ENCODE assay signal across 32 cellular contexts in the genomic region with DNA sequence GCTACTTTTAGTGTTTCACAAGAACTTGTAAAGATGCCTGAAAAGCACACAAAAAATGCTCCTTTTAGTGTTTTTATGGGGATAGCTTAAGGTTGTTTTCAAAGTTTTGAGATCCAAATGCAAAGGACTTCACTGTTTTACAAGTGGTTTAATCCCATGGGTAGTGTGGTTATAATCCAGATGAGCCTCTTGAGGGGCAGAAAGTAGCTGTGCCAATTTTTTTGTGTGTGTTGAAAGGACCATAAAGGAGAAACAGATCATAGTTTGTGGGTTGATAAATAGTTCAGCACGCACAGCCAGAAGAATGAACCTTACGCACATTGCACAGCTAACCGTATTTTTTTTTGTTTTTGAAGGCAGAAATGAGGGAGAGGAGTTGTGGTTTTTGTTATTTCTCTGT.
A peak's percentile ranks its signal among the peaks of the same experiment; 100 is the strongest.
DNase-seq lines count a peak whose midpoint lies in the region; ATAC-seq, FAIRE-seq and TF ChIP-seq lines count a peak whose summit lies in the region.
"Had no signal": no experiment of that assay in that cellular context is flagged by ENCODE, and none has a peak within 500 bp of the region (broad histone marks: within the 10 kb centered on the region; RNA-seq: fewer than 3 reads in every experiment).

No MANE protein-coding gene starts in this region.

- H3K27ac Mint-ChIP-seq in astrocyte (ENCODE audit: unreplicated experiment) (no peak overlapping the region), endodermal cell (no peak overlapping the region)
- H3K27ac Mint-ChIP-seq: activated CD4-positive, alpha-beta memory T cell treated with anti-CD3 and anti-CD28 coated beads, Interleukin-2, amount 10 ng/mL, durations not matched to agents 7 days and 5 days; activated naive CD4-positive, alpha-beta T cell treated with anti-CD3 and anti-CD28 coated beads, Interleukin-2, amount 10 ng/mL, durations not matched to agents 7 days and 5 days; naive B cell; T-helper 1 cell treated with Interleukin-12 subunit alpha and Interleukin-12 subunit beta and Interleukin-4 antibody, amounts not matched to agents 30 μg/mL and 1 μg/mL, for 36 hours had no signal

- no peaks in the 10 kb centered on the region for H3K9me2 ChIP-seq in hepatocyte (replicated peaks; ENCODE audit: insufficient read depth)
- H3K9me2 ChIP-seq: SK-N-SH had no signal

- no peaks in the 10 kb centered on the region for H3K36me3 ChIP-seq in ACC112 (ENCODE audit: insufficient read depth, low read length)
- H3K36me3 ChIP-seq in astrocyte (ENCODE audit: insufficient read depth, low read length) = no peaks in the 10 kb centered on the region
- no peaks in the 10 kb centered on the region for H3K36me3 ChIP-seq in hepatocyte (replicated peaks; ENCODE audit: insufficient read depth, low read depth)
- H3K36me3 ChIP-seq in endodermal cell (ENCODE audit: control insufficient read depth, insufficient read depth, low read length) = no peaks in the 10 kb centered on the region
- H3K36me3 ChIP-seq: left ventricle myocardium inferior, stomach, tibial artery had no signal

- DNase-seq in GM04504 (ENCODE audit: low read depth) (peak; percentile 97), astrocyte (ENCODE audit: low read depth) (peak; percentile 12), hepatocyte (ENCODE audit: low spot score) (peak; percentile 19), NCI-H146 treated with DMSO at 0.1 percent for 48 hours (lab: John Stamatoyannopoulos, UW; ENCODE audit: unreplicated experiment) (no peak), endodermal cell (no peak)
- DNase-seq: 8988T; activated CD4-positive, alpha-beta memory T cell treated with anti-CD3 and anti-CD28 coated beads, Interleukin-2, amount 10 ng/mL, durations not matched to agents 7 days and 5 days; activated CD8-positive, alpha-beta memory T cell treated with anti-CD3 and anti-CD28 coated beads, Interleukin-2, amount 50 U/mL, for 48 hours; activated naive CD4-positive, alpha-beta T cell treated with anti-CD3 and anti-CD28 coated beads, Interleukin-2, amount 10 ng/mL, durations not matched to agents 7 days and 5 days; amygdala; Calu3; effector CD4-positive, alpha-beta T cell; islet precursor cell; left ventricle myocardium inferior; naive B cell; NCI-H446; NCI-H82; nucleus accumbens; SK-N-SH; stimulated activated CD4-positive, alpha-beta T cell treated with anti-CD3 and anti-CD28 coated beads, Interleukin-1b, Interleukin-23, amount 100 ng/mL, for 48 hours; stomach; tibial artery had no signal

- peaks cover 13% of the 10 kb centered on the region for H3K4me1 ChIP-seq in ACC112 (ENCODE audit: control insufficient read depth, insufficient read depth, low read length, unreplicated experiment)
- no peaks in the 10 kb centered on the region for H3K4me1 ChIP-seq in astrocyte (ENCODE audit: insufficient read depth, low read length)
- H3K4me1 ChIP-seq in hepatocyte (ENCODE audit: insufficient read depth) = no peaks in the 10 kb centered on the region
- no peaks in the 10 kb centered on the region for H3K4me1 ChIP-seq in endodermal cell (ENCODE audit: control insufficient read depth, insufficient read depth, low read length)
- H3K4me1 ChIP-seq: left ventricle myocardium inferior, stomach, tibial artery had no signal

- H3K9me3 Mint-ChIP-seq in astrocyte (ENCODE audit: unreplicated experiment) (peaks cover 2% of the 10 kb centered on the region), endodermal cell (peaks cover 12% of the 10 kb centered on the region)
- H3K9me3 Mint-ChIP-seq: activated naive CD4-positive, alpha-beta T cell treated with anti-CD3 and anti-CD28 coated beads, Interleukin-2, amount 10 ng/mL, durations not matched to agents 7 days and 5 days had no signal

- H3K36me3 Mint-ChIP-seq in astrocyte (ENCODE audit: low read depth, unreplicated experiment) (no peaks in the 10 kb centered on the region), endodermal cell (ENCODE audit: low read depth) (no peaks in the 10 kb centered on the region)
- H3K36me3 Mint-ChIP-seq: activated naive CD4-positive, alpha-beta T cell treated with anti-CD3 and anti-CD28 coated beads, Interleukin-2, amount 10 ng/mL, durations not matched to agents 7 days and 5 days; naive B cell had no signal

- H3K27ac ChIP-seq in ACC112 (ENCODE audit: low read depth, low read length) (peak overlapping the region; percentile 44), astrocyte (ENCODE audit: low read depth, low read length) (no peak overlapping the region), hepatocyte (peak overlapping the region; percentile 11), endodermal cell (ENCODE audit: low read depth, low read length) (no peak overlapping the region)
- H3K27ac ChIP-seq: C4-2B, left ventricle myocardium inferior, stomach, tibial artery had no signal

- H3K4me3 Mint-ChIP-seq in astrocyte (ENCODE audit: unreplicated experiment) (no peak overlapping the region), endodermal cell (no peak overlapping the region)
- H3K4me3 Mint-ChIP-seq: activated CD4-positive, alpha-beta memory T cell treated with anti-CD3 and anti-CD28 coated beads, Interleukin-2, amount 10 ng/mL, durations not matched to agents 7 days and 5 days; activated naive CD4-positive, alpha-beta T cell treated with anti-CD3 and anti-CD28 coated beads, Interleukin-2, amount 10 ng/mL, durations not matched to agents 7 days and 5 days; naive B cell; T-helper 1 cell treated with Interleukin-12 subunit alpha and Interleukin-12 subunit beta and Interleukin-4 antibody, amounts not matched to agents 30 μg/mL and 1 μg/mL, for 36 hours had no signal

- 48% methylated on average over 3 of the region's 3 CpGs for WGBS in hepatocyte (ENCODE audit: low lambda C conversion rate, missing lambda C conversion rate)
- 90 to 96% methylated on average over 3 of the region's 3 CpGs for WGBS in endodermal cell (ENCODE audit: insufficient coverage in 1 of 2, insufficient read length in 1 of 2), 2 experiments

- H3K27me3 Mint-ChIP-seq in astrocyte (ENCODE audit: low read depth, unreplicated experiment) = no peaks in the 10 kb centered on the region
- no peaks in the 10 kb centered on the region for H3K27me3 Mint-ChIP-seq in endodermal cell (ENCODE audit: insufficient read depth)
- H3K27me3 Mint-ChIP-seq: activated CD4-positive, alpha-beta memory T cell treated with anti-CD3 and anti-CD28 coated beads, Interleukin-2, amount 10 ng/mL, durations not matched to agents 7 days and 5 days; activated naive CD4-positive, alpha-beta T cell treated with anti-CD3 and anti-CD28 coated beads, Interleukin-2, amount 10 ng/mL, durations not matched to agents 7 days and 5 days; naive B cell had no signal

- H3K4me2 ChIP-seq in astrocyte (ENCODE audit: low read length) (no peak overlapping the region), hepatocyte (peak overlapping the region; percentile 28)
- H3K4me2 ChIP-seq: SK-N-SH had no signal

- H3K4me3 ChIP-seq in ACC112 (ENCODE audit: low read depth, low read length) = peak overlapping the region; percentile 33; the same call in 1 of the 2 replicates
- H3K4me3 ChIP-seq in astrocyte (ENCODE audit: insufficient read depth, low read depth, low read length) = no peak overlapping the region
- H3K4me3 ChIP-seq in hepatocyte = no peak overlapping the region
- H3K4me3 ChIP-seq in endodermal cell (ENCODE audit: low read length) = no peak overlapping the region
- H3K4me3 ChIP-seq: left ventricle myocardium inferior, skin epidermis, stomach, tibial artery had no signal

- no peaks in the 10 kb centered on the region for H3K27me3 ChIP-seq in ACC112 (ENCODE audit: insufficient read depth, low read length)
- no peaks in the 10 kb centered on the region for H3K27me3 ChIP-seq in astrocyte (ENCODE audit: insufficient read depth, low read length)
- H3K27me3 ChIP-seq in hepatocyte = no peaks in the 10 kb centered on the region
- H3K27me3 ChIP-seq in endodermal cell (ENCODE audit: control insufficient read depth, insufficient read depth, low read length, poor library complexity, severe bottlenecking) = no peaks in the 10 kb centered on the region
- H3K27me3 ChIP-seq: stomach, tibial artery had no signal

- H3K9me3 ChIP-seq in astrocyte (ENCODE audit: insufficient read depth, low read depth, low read length) (no peaks in the 10 kb centered on the region), hepatocyte (ENCODE audit: low read depth) (no peaks in the 10 kb centered on the region), endodermal cell (ENCODE audit: control insufficient read depth, low read length) (no peaks in the 10 kb centered on the region)
- H3K9me3 ChIP-seq: stomach, tibial artery had no signal

- H3K4me1 Mint-ChIP-seq in astrocyte (ENCODE audit: low read depth, unreplicated experiment) (peaks cover 9% of the 10 kb centered on the region), endodermal cell (peaks cover 3% of the 10 kb centered on the region)
- H3K4me1 Mint-ChIP-seq: activated CD4-positive, alpha-beta memory T cell treated with anti-CD3 and anti-CD28 coated beads, Interleukin-2, amount 10 ng/mL, durations not matched to agents 7 days and 5 days; activated naive CD4-positive, alpha-beta T cell treated with anti-CD3 and anti-CD28 coated beads, Interleukin-2, amount 10 ng/mL, durations not matched to agents 7 days and 5 days; naive B cell had no signal

- TF ChIP-seq CTCF in astrocyte (IDR thresholded peaks at IDR 0.05; ENCODE audit: insufficient read depth, low read depth, low read length) (no peak), hepatocyte (IDR thresholded peaks at IDR 0.05; ENCODE audit: poor library complexity) (no peak), endodermal cell (conservative IDR thresholded peaks at IDR 0.05) (no peak)

- no peak overlapping the region for H3K9ac ChIP-seq in astrocyte (ENCODE audit: low read length)
- H3K9ac ChIP-seq in endodermal cell (ENCODE audit: extremely low read depth, low read length, poor library complexity, severe bottlenecking) = no peak overlapping the region
- H3K9ac ChIP-seq: SK-N-SH had no signal

- ATAC-seq in GM21576 (IDR thresholded peaks at IDR 0.05; ENCODE audit: unreplicated experiment) = no peak
- ATAC-seq in GM21825 (IDR thresholded peaks at IDR 0.05; ENCODE audit: unreplicated experiment) = no peak
- ATAC-seq: activated CD4-positive, CD25-positive, alpha-beta regulatory T cell treated with anti-CD3 and anti-CD28 coated beads, Interleukin-2, amount 50 U/mL, for 24 hours had no signal

- H4K20me1 ChIP-seq in astrocyte (ENCODE audit: insufficient read depth, low read length) = no peaks in the 10 kb centered on the region
- no peaks in the 10 kb centered on the region for H4K20me1 ChIP-seq in hepatocyte (ENCODE audit: insufficient read depth, poor library complexity, severe bottlenecking)

- no peak overlapping the region for H2AFZ ChIP-seq in ACC112 (ENCODE audit: low read length, unreplicated experiment)
- H2AFZ ChIP-seq in astrocyte (ENCODE audit: low read depth, low read length) = no peak overlapping the region
- H2AFZ ChIP-seq in hepatocyte = no peak overlapping the region

- no peaks in the 10 kb centered on the region for H3K79me2 ChIP-seq in ACC112 (ENCODE audit: control insufficient read depth, insufficient read depth, low read length, unreplicated experiment)
- no peaks in the 10 kb centered on the region for H3K79me2 ChIP-seq in astrocyte (ENCODE audit: insufficient read depth, low read length)
- H3K79me2 ChIP-seq in hepatocyte = no peaks in the 10 kb centered on the region

- no peak for FAIRE-seq in astrocyte (lab: Jason Lieb, UNC)
- FAIRE-seq: colon, GM12892, H1 had no signal

Comparison
In these comparisons a context has a peak if more than half of its experiments do, and no peak if none do; other contexts are left out.
1. H3K27ac ChIP-seq: peak in ACC112 (single experiment) and hepatocyte (single experiment); none in astrocyte (single experiment) and endodermal cell (single experiment).
2. DNase-seq: peak in GM04504 (single experiment), astrocyte (single experiment) and hepatocyte (single experiment); none in NCI-H146 treated with DMSO at 0.1 percent for 48 hours (single experiment) and endodermal cell (single experiment).